13 cellular contexts compared by ENCODE assay signal in genomic region chr12:85425349-85425612, GRCh38.
DNase-seq lines count a peak whose midpoint lies in the region; TF ChIP-seq lines count a peak whose summit lies in the region.
"Had no signal": no experiment of that assay in that cellular context is flagged by ENCODE, and none has a peak within 500 bp of the region (broad histone marks: within the 10 kb centered on the region; RNA-seq: fewer than 3 reads in every experiment).

No MANE protein-coding gene starts in this region.

- BruUV-seq in OCI-LY7 (replicated peaks; lab: Mats Ljungman, UMichigan): no TSS peak

- DNase-seq in OCI-LY7 (ENCODE audit: low spot score) (no peak), hepatocyte (ENCODE audit: low spot score) (no peak), activated gamma-delta T cell treated with Interleukin-2 at 50 U/mL for 16 hours (no peak), T-helper 1 cell (no peak), DMS 273 (lab: John Stamatoyannopoulos, UW; ENCODE audit: unreplicated experiment) (no peak)
- DNase-seq: CD4-positive, alpha-beta memory T cell; DMS153; DMS79 treated with DMSO at 0.1 percent for 48 hours; GDM1; HCEC 1CT had no signal

- no peak overlapping the region for H3K9ac ChIP-seq in Loucy (ENCODE audit: low read depth, low read length, poor library complexity, severe bottlenecking)

- H3K79me2 ChIP-seq in DOHH2 (ENCODE audit: control insufficient read depth, low read length) (no peaks in the 10 kb centered on the region), Loucy (ENCODE audit: insufficient read depth, low read length) (no peaks in the 10 kb centered on the region), OCI-LY7 (ENCODE audit: insufficient read depth, low read depth, low read length) (no peaks in the 10 kb centered on the region), hepatocyte (no peaks in the 10 kb centered on the region)

- H3K36me3 ChIP-seq in DOHH2 (ENCODE audit: control insufficient read depth, low read length) (no peaks in the 10 kb centered on the region), Loucy (ENCODE audit: insufficient read depth, low read length) (no peaks in the 10 kb centered on the region), OCI-LY7 (ENCODE audit: insufficient read depth, low read length) (no peaks in the 10 kb centered on the region), hepatocyte (replicated peaks; ENCODE audit: insufficient read depth, low read depth) (no peaks in the 10 kb centered on the region)

- peaks cover 13% of the 10 kb centered on the region for H3K4me1 ChIP-seq in DOHH2 (ENCODE audit: control insufficient read depth, low read length)
- H3K4me1 ChIP-seq in Loucy (ENCODE audit: insufficient read depth, low read length, poor library complexity, severe bottlenecking): no peaks in the 10 kb centered on the region
- H3K4me1 ChIP-seq in OCI-LY7 (ENCODE audit: insufficient read depth, low read length, poor library complexity, severe bottlenecking): peaks cover 28% of the 10 kb centered on the region
- peaks cover 16% of the 10 kb centered on the region for H3K4me1 ChIP-seq in hepatocyte (ENCODE audit: insufficient read depth)

- POLR2A ChIA-PET in OCI-LY7 (lab: Charles Lee): interaction anchor here (0.6 to 2.5 kb wide), 14 partner anchors 10 to 496 kb away, joined by 3 to 8 read pairs (median 4); no protein-coding TSS in a partner anchor

- no peaks in the 10 kb centered on the region for H3F3A ChIP-seq in DOHH2 (ENCODE audit: control insufficient read depth, insufficient read depth)
- H3F3A ChIP-seq in Loucy (ENCODE audit: low read depth): no peaks in the 10 kb centered on the region

- WGBS in hepatocyte (ENCODE audit: low lambda C conversion rate, missing lambda C conversion rate): 45% methylated on average over 1 of the region's 1 CpG

- no peaks in the 10 kb centered on the region for H3K9me2 ChIP-seq in DOHH2 (replicated peaks; ENCODE audit: control insufficient read depth, low read length)
- no peaks in the 10 kb centered on the region for H3K9me2 ChIP-seq in Loucy (replicated peaks; ENCODE audit: low read depth, low read length)
- H3K9me2 ChIP-seq in OCI-LY7 (ENCODE audit: insufficient read depth, low read length): no peaks in the 10 kb centered on the region
- no peaks in the 10 kb centered on the region for H3K9me2 ChIP-seq in hepatocyte (replicated peaks; ENCODE audit: insufficient read depth)

- no peaks in the 10 kb centered on the region for H3K9me3 ChIP-seq in DOHH2 (ENCODE audit: control insufficient read depth, insufficient read depth, low read length)
- no peaks in the 10 kb centered on the region for H3K9me3 ChIP-seq in Loucy (ENCODE audit: insufficient read depth, low read depth, low read length)
- H3K9me3 ChIP-seq in OCI-LY7 (ENCODE audit: low read length): no peaks in the 10 kb centered on the region
- H3K9me3 ChIP-seq in hepatocyte (ENCODE audit: low read depth): no peaks in the 10 kb centered on the region

- H4K20me1 ChIP-seq in DOHH2 (ENCODE audit: control insufficient read depth, insufficient read depth, low read depth, low read length): no peaks in the 10 kb centered on the region
- no peaks in the 10 kb centered on the region for H4K20me1 ChIP-seq in Loucy (ENCODE audit: insufficient read depth, low read length, poor library complexity, severe bottlenecking)
- no peaks in the 10 kb centered on the region for H4K20me1 ChIP-seq in OCI-LY7 (ENCODE audit: insufficient read depth, low read length)
- no peaks in the 10 kb centered on the region for H4K20me1 ChIP-seq in hepatocyte (ENCODE audit: insufficient read depth, poor library complexity, severe bottlenecking)

- H2AFZ ChIP-seq in Loucy (ENCODE audit: low read length): peak overlapping the region; percentile 53
- peak overlapping the region; percentile 99 for H2AFZ ChIP-seq in OCI-LY7 (ENCODE audit: low read length)
- no peak overlapping the region for H2AFZ ChIP-seq in hepatocyte

- H3K4me2 ChIP-seq in DOHH2 (ENCODE audit: low read length) (peak overlapping the region; percentile 94; the same call in 1 of the 2 replicates), Loucy (ENCODE audit: low read depth, low read length, poor library complexity, severe bottlenecking) (peak overlapping the region; percentile 48), OCI-LY7 (ENCODE audit: low read length) (peak overlapping the region; percentile 80), hepatocyte (peak overlapping the region; percentile 54)

- TF ChIP-seq CTCF in DOHH2 (IDR thresholded peaks at IDR 0.05; ENCODE audit: low read depth, low read length, poor library complexity, severe bottlenecking): no peak
- no peak for TF ChIP-seq CTCF in Loucy (conservative IDR thresholded peaks at IDR 0.05; ENCODE audit: low read length)
- no peak for TF ChIP-seq CTCF in OCI-LY7 (conservative IDR thresholded peaks at IDR 0.05; ENCODE audit: low read length)
- no peak for TF ChIP-seq CTCF in hepatocyte (IDR thresholded peaks at IDR 0.05; ENCODE audit: poor library complexity)

- H3K4me3 ChIP-seq in DOHH2 (ENCODE audit: low read length): peak overlapping the region; percentile 74; the same call in 1 of the 2 replicates
- H3K4me3 ChIP-seq in Loucy (ENCODE audit: low read length, poor library complexity, severe bottlenecking): peak overlapping the region; percentile 47
- no peak overlapping the region for H3K4me3 ChIP-seq in OCI-LY7 (ENCODE audit: low read depth, low read length, poor library complexity, severe bottlenecking)
- H3K4me3 ChIP-seq in hepatocyte: no peak overlapping the region

- CTCF ChIA-PET in OCI-LY7 (lab: Charles Lee; ENCODE audit: unreplicated experiment): interaction anchor here (0.6 to 0.7 kb wide), 2 partner anchors 23 to 447 kb away, joined by 4 to 6 read pairs; no protein-coding TSS in a partner anchor

- intact Hi-C loops in OCI-LY7 (cut with micrococcal nuclease; ENCODE audit: unreplicated experiment): loop anchor here (1.0 to 10.0 kb wide), 3 partner anchors 23 to 448 kb away; no protein-coding TSS in a partner anchor

- H3K27me3 ChIP-seq in DOHH2 (ENCODE audit: control insufficient read depth, low read length) (peaks cover 5% of the 10 kb centered on the region), Loucy (ENCODE audit: insufficient read depth, low read length, poor library complexity, severe bottlenecking) (no peaks in the 10 kb centered on the region), hepatocyte (no peaks in the 10 kb centered on the region)

- H3K27ac ChIP-seq in DOHH2 (ENCODE audit: low read depth, low read length): no peak overlapping the region
- peak overlapping the region; percentile 77 for H3K27ac ChIP-seq in OCI-LY7 (ENCODE audit: low read depth, low read length, poor library complexity, severe bottlenecking)
- no peak overlapping the region for H3K27ac ChIP-seq in hepatocyte
- H3K27ac ChIP-seq: C4-2B had no signal

Comparison
In these comparisons a context has a peak if more than half of its experiments do, and no peak if none do; other contexts are left out.
1. H3K4me3 ChIP-seq: peak in DOHH2 (single experiment) and Loucy (single experiment); none in OCI-LY7 (single experiment) and hepatocyte (single experiment).
2. Peak in every context shown above with its lines, with median percentiles within 50 percentile points of each other: H3K4me2 ChIP-seq.